9 cellular contexts compared by ENCODE assay signal in genomic region chr10:127563718-127564553, GRCh38. TPM values are rescaled to one million over a fixed set of nuclear protein-coding genes. Genes with fewer than 3 reads are reported as not detected.
A peak's percentile ranks its signal among the peaks of the same experiment; 100 is the strongest.
DNase-seq lines count a peak whose midpoint lies in the region; ATAC-seq and TF ChIP-seq lines count a peak whose summit lies in the region.
"Had no signal": no experiment of that assay in that cellular context is flagged by ENCODE, and none has a peak within 500 bp of the region (broad histone marks: within the 10 kb centered on the region; RNA-seq: fewer than 3 reads in every experiment).

No MANE protein-coding gene starts in this region.

- WGBS in H9 (ENCODE audit: extremely low coverage, insufficient read length, low lambda C conversion rate) = no CpG with 5 or more reads among the region's 10 CpGs
- WGBS in testis, 2 donors = 43 to 49% methylated on average over 10 of the region's 10 CpGs

- H3K4me3 ChIP-seq in DOHH2 (ENCODE audit: low read length) (no peak overlapping the region), testis (no peak overlapping the region)

- H3K9me3 ChIP-seq in DOHH2 (ENCODE audit: control insufficient read depth, insufficient read depth, low read length) (no peaks in the 10 kb centered on the region), H9 (ENCODE audit: control insufficient read depth, low read depth, low read length) (no peaks in the 10 kb centered on the region), testis (no peaks in the 10 kb centered on the region)

- H3K4me1 ChIP-seq in DOHH2 (ENCODE audit: control insufficient read depth, low read length) (no peaks in the 10 kb centered on the region), H9 (ENCODE audit: insufficient read depth, low read length) (no peaks in the 10 kb centered on the region), testis (peaks cover 5% of the 10 kb centered on the region)

- no peaks in the 10 kb centered on the region for H3K79me1 ChIP-seq in H9 (ENCODE audit: insufficient read depth, low read depth, low read length, poor library complexity, severe bottlenecking)

- no peak overlapping the region for H3T11ph ChIP-seq in H9 (ENCODE audit: low read length)

- H2BK20ac ChIP-seq in H9 (ENCODE audit: low read depth, low read length, poor library complexity, severe bottlenecking) = no peak overlapping the region

- no peak overlapping the region for H3K23ac ChIP-seq in H9 (ENCODE audit: insufficient read length, low read depth, low read length)

- ATAC-seq in GM18861 (IDR thresholded peaks at IDR 0.05; ENCODE audit: unreplicated experiment) (no peak), GM19023 (IDR thresholded peaks at IDR 0.05; ENCODE audit: unreplicated experiment) (no peak)

- H3K27me3 ChIP-seq in DOHH2 (ENCODE audit: control insufficient read depth, low read length) = no peaks in the 10 kb centered on the region
- H3K27me3 ChIP-seq in H9 (ENCODE audit: insufficient read depth, low read length) = no peaks in the 10 kb centered on the region
- H3K27me3 ChIP-seq in testis = no peaks in the 10 kb centered on the region

- H2AFZ ChIP-seq in H9 (ENCODE audit: low read length) = no peak overlapping the region

- H2BK120ac ChIP-seq in H9 (ENCODE audit: low read depth, low read length, poor library complexity, severe bottlenecking) = no peak overlapping the region

- H3K4me1 Mint-ChIP-seq in H9 = peaks cover 0 to 4% of the 10 kb centered on the region in 2 experiments; a peak in 2 of 4 replicates

- no peaks in the 10 kb centered on the region for H3K9me2 ChIP-seq in DOHH2 (replicated peaks; ENCODE audit: control insufficient read depth, low read length)

- no peaks in the 10 kb centered on the region for H3K36me3 Mint-ChIP-seq in H9 (ENCODE audit: insufficient read depth in 1 of 3, low read depth in 3 of 3)

- no peak overlapping the region for H3K56ac ChIP-seq in H9 (ENCODE audit: insufficient read length, low read depth, low read length)

- intact Hi-C loops in testis (cut with DNase I; ENCODE audit: low total_unique reads) = no loop called here

- H2BK5ac ChIP-seq in H9 (ENCODE audit: insufficient read length, low read length) = no peak overlapping the region

- H3K18ac ChIP-seq in H9 (ENCODE audit: insufficient read length, low read depth, low read length) = no peak overlapping the region

- H2AK5ac ChIP-seq in H9 (ENCODE audit: insufficient read length, low read length) = no peak overlapping the region

- H4K20me1 ChIP-seq in DOHH2 (ENCODE audit: control insufficient read depth, insufficient read depth, low read depth, low read length) (no peaks in the 10 kb centered on the region), H9 (ENCODE audit: control insufficient read depth, insufficient read depth, insufficient read length) (no peaks in the 10 kb centered on the region)

- no peak overlapping the region for H3K4me3 Mint-ChIP-seq in H9

- H2BK12ac ChIP-seq in H9 (ENCODE audit: insufficient read length, low read depth, low read length) = no peak overlapping the region

- TF ChIP-seq CTCF in DOHH2 (IDR thresholded peaks at IDR 0.05; ENCODE audit: low read depth, low read length, poor library complexity, severe bottlenecking) (peak; percentile 88), H9 (conservative IDR thresholded peaks at IDR 0.05) (peak; percentile 83), testis (IDR thresholded peaks at IDR 0.05) (peak in 2 of 3 experiments; percentile 36 to 71)

- no peak overlapping the region for H3K9ac ChIP-seq in H9 (ENCODE audit: extremely low read depth, insufficient read length, low read length)

- peaks cover 3% of the 10 kb centered on the region; the same call in 1 of the 2 replicates for H3K27me3 Mint-ChIP-seq in H9 (ENCODE audit: low read depth)

- no peaks in the 10 kb centered on the region for H3K23me2 ChIP-seq in H9 (ENCODE audit: insufficient read length, low read depth, low read length, poor library complexity, severe bottlenecking)

- no peak overlapping the region for H3K27ac Mint-ChIP-seq in H9

- H3K36me3 ChIP-seq in DOHH2 (ENCODE audit: control insufficient read depth, low read length) = no peaks in the 10 kb centered on the region
- H3K36me3 ChIP-seq in testis (ENCODE audit: low read depth, missing control alignments) = no peaks in the 10 kb centered on the region

- H4K5ac ChIP-seq in H9 (ENCODE audit: insufficient read length, low read depth, low read length) = no peak overlapping the region

- no peak overlapping the region for H3K4me2 ChIP-seq in DOHH2 (ENCODE audit: low read length)
- no peak overlapping the region for H3K4me2 ChIP-seq in H9 (ENCODE audit: insufficient read depth, insufficient read length, low read length)

- H3K4ac ChIP-seq in H9 (ENCODE audit: low read depth, low read length) = no peak overlapping the region

- H3K79me2 ChIP-seq in DOHH2 (ENCODE audit: control insufficient read depth, low read length) (no peaks in the 10 kb centered on the region), H9 (ENCODE audit: insufficient read depth, low read length) (no peaks in the 10 kb centered on the region)

- no peak overlapping the region for H2BK15ac ChIP-seq in H9 (ENCODE audit: low read depth, low read length)

- no peaks in the 10 kb centered on the region for H3F3A ChIP-seq in DOHH2 (ENCODE audit: control insufficient read depth, insufficient read depth)

- H3K27ac ChIP-seq in DOHH2 (ENCODE audit: low read depth, low read length) (no peak overlapping the region), H9 (ENCODE audit: insufficient read length, low read depth, low read length) (no peak overlapping the region), testis (no peak overlapping the region)

- no peak for TF ChIP-seq POLR2A in testis (IDR thresholded peaks at IDR 0.05)

- DNase-seq in H9 = peak; percentile 42
- peak; percentile 6 for DNase-seq in activated CD4-positive, alpha-beta T cell treated with anti-CD3 and anti-CD28 coated beads, Interleukin-2, amount 50 U/mL, for 1 hour
- DNase-seq in kidney tubule cell (ENCODE audit: low spot score) = peak; percentile 54
- DNase-seq in testis = peak; percentile 71
- DNase-seq in AG08396 (ENCODE audit: low spot score) = no peak

- no peak overlapping the region for H3K14ac ChIP-seq in H9 (ENCODE audit: insufficient read depth, low read length)

- no peak overlapping the region for H4K8ac ChIP-seq in H9 (replicated peaks; ENCODE audit: insufficient read length, low read depth, low read length)

- no peak overlapping the region for H4K91ac ChIP-seq in H9 (ENCODE audit: insufficient read length, low read depth, low read length)

- no peaks in the 10 kb centered on the region; a peak in 1 of 5 replicates for H3K9me3 Mint-ChIP-seq in H9

RNA-seq across cellular contexts. Expression of gene NPS, which starts 14.8 kb away (rescaled TPM):
- total RNA-seq in H9 (2021) (not detected in 2 replicates), testis (not detected)
- polyA plus RNA-seq in testis (ENCODE audit: insufficient read depth, low read depth, low replicate concordance) = not detected
- total RNA-seq: dermis microvascular lymphatic vessel endothelial cell had no signal
